14 cellular contexts compared by ENCODE assay signal in genomic region chr1:12121212-12122000, GRCh38. TPM values are rescaled to one million over a fixed set of nuclear protein-coding genes. Genes with fewer than 3 reads are reported as not detected.
DNase-seq lines count a peak whose midpoint lies in the region; ATAC-seq, FAIRE-seq and TF ChIP-seq lines count a peak whose summit lies in the region.
"Had no signal": no experiment of that assay in that cellular context is flagged by ENCODE, and none has a peak within 500 bp of the region (broad histone marks: within the 10 kb centered on the region; RNA-seq: fewer than 3 reads in every experiment).

No MANE protein-coding gene starts in this region.

- H3K36me3 ChIP-seq in esophagus muscularis mucosa (no peaks in the 10 kb centered on the region), spleen (no peaks in the 10 kb centered on the region)
- no peaks in the 10 kb centered on the region for H3K36me3 ChIP-seq in effector memory CD4-positive, alpha-beta T cell (ENCODE audit: control insufficient read depth, insufficient read depth, low read length)
- H3K36me3 ChIP-seq: colonic mucosa, tibial artery had no signal

- TF ChIP-seq CTCF in esophagus muscularis mucosa (IDR thresholded peaks at IDR 0.05) (no peak), spleen (IDR thresholded peaks at IDR 0.05 in 8 of 11, conservative IDR thresholded peaks at IDR 0.05 in 3 of 11) (no peak), D721Med (IDR thresholded peaks at IDR 0.05; ENCODE audit: insufficient read depth, missing control alignments) (no peak)

- no peak for TF ChIP-seq POLR2A in esophagus muscularis mucosa (IDR thresholded peaks at IDR 0.05; ENCODE audit: low read depth)
- no peak for TF ChIP-seq POLR2A in spleen (IDR thresholded peaks at IDR 0.05)

- H3K9me3 ChIP-seq in esophagus muscularis mucosa (no peaks in the 10 kb centered on the region), spleen (no peaks in the 10 kb centered on the region)
- no peaks in the 10 kb centered on the region for H3K9me3 ChIP-seq in effector memory CD4-positive, alpha-beta T cell (ENCODE audit: control insufficient read depth, low read length)
- H3K9me3 ChIP-seq: colonic mucosa, tibial artery had no signal

- FAIRE-seq in D721Med (lab: Jason Lieb, UNC), result no peak

- no peak overlapping the region for H3K4me3 ChIP-seq in esophagus muscularis mucosa
- H3K4me3 ChIP-seq in spleen, result no peak overlapping the region
- no peak overlapping the region for H3K4me3 ChIP-seq in effector memory CD4-positive, alpha-beta T cell (ENCODE audit: insufficient read depth, low read depth, low read length, poor library complexity, severe bottlenecking)
- H3K4me3 ChIP-seq: colonic mucosa, tibial artery had no signal

- H3K27ac ChIP-seq in esophagus muscularis mucosa (replicated peaks in 1 of 4) (peak overlapping the region in 3 of 4 donors; percentile 23 to 55 (median 39)), spleen (no peak overlapping the region)
- no peak overlapping the region for H3K27ac ChIP-seq in effector memory CD4-positive, alpha-beta T cell (ENCODE audit: insufficient read depth, low read length, poor library complexity, severe bottlenecking)
- H3K27ac ChIP-seq: 22Rv1, colonic mucosa, tibial artery had no signal

- H3K4me1 ChIP-seq in esophagus muscularis mucosa (peaks cover 16 to 29% (median 22%) of the 10 kb centered on the region in 4 donors), spleen (peaks cover 15 to 27% (median 19%) of the 10 kb centered on the region in 6 donors)
- H3K4me1 ChIP-seq in effector memory CD4-positive, alpha-beta T cell (ENCODE audit: control insufficient read depth, insufficient read depth, low read length, poor library complexity, severe bottlenecking), result peaks cover 23% of the 10 kb centered on the region
- H3K4me1 ChIP-seq: colonic mucosa, tibial artery had no signal

- 47% methylated on average over 9 of the region's 12 CpGs for WGBS in esophagus muscularis mucosa
- 76 to 84% (median 79%) methylated on average over 12 of the region's 12 CpGs for WGBS in spleen, 5 donors

- intact Hi-C loops in esophagus muscularis mucosa (cut with DNase I), result no loop called here
- intact Hi-C loops in spleen (cut with DNase I; ENCODE audit: low total_unique reads), result no loop called here

- DNase-seq in DMS 273 (lab: John Stamatoyannopoulos, UW; ENCODE audit: unreplicated experiment), result peak; percentile 50
- no peak for DNase-seq in DMS 273 treated with DMSO at 0.1 percent for 48 hours (lab: John Stamatoyannopoulos, UW)
- peak; percentile 55 for DNase-seq in M059J (ENCODE audit: low read depth)
- no peak for DNase-seq in esophagus muscularis mucosa (ENCODE audit: extremely low spot score)
- DNase-seq in spleen, result peak; percentile 30
- no peak for DNase-seq in effector memory CD4-positive, alpha-beta T cell
- DNase-seq in D721Med (ENCODE audit: insufficient read length, low spot score), result no peak
- DNase-seq: colonic mucosa, KG1, left cardiac atrium, NCI-H2081, tibial artery had no signal

- peaks cover 0 to 31% (median 0%) of the 10 kb centered on the region in 4 donors for H3K27me3 ChIP-seq in esophagus muscularis mucosa
- no peaks in the 10 kb centered on the region for H3K27me3 ChIP-seq in spleen (replicated peaks in 1 of 7)
- no peaks in the 10 kb centered on the region for H3K27me3 ChIP-seq in effector memory CD4-positive, alpha-beta T cell (replicated peaks; ENCODE audit: control insufficient read depth, insufficient read depth, low read length, poor library complexity, severe bottlenecking)
- H3K27me3 ChIP-seq: colonic mucosa had no signal

- ATAC-seq in GM21381 (IDR thresholded peaks at IDR 0.05; ENCODE audit: unreplicated experiment), result no peak
- ATAC-seq: left cardiac atrium had no signal

- no peak for TF ChIP-seq EP300 in esophagus muscularis mucosa (IDR thresholded peaks at IDR 0.05)

RNA-seq across cellular contexts. Expression of gene TNFRSF1B, which starts 45.4 kb away (rescaled TPM):
- 1.5 and 5.4 TPM in 2 replicates for total RNA-seq in M059J (2014; rRNA removed; shearing (Covaris generic))
- total RNA-seq in esophagus muscularis mucosa (10 to 100 TPM; 15.4 to 55.5 (median 32.4) TPM), spleen (100 to 1,000 TPM; 142 to 233 (median 183) TPM)
- 10 to 100 TPM; 28.5 to 63.2 (median 36.8) TPM for polyA plus RNA-seq in spleen

RNA-seq across cellular contexts. Expression of gene TNFRSF8, which starts 58.3 kb away (rescaled TPM):
- 0.47 TPM in 1 of 2 replicates, not detected in the other for total RNA-seq in M059J (2014; rRNA removed; shearing (Covaris generic))
- total RNA-seq in esophagus muscularis mucosa (1 to 10 TPM in 3 of 4 donors, under 1 TPM in 1; 0.83 to 2.8 (median 2.3) TPM), spleen (1 to 10 TPM; 1.3 to 7.6 (median 2.2) TPM)
- 1 to 10 TPM; 1.7 to 2.0 (median 1.9) TPM for polyA plus RNA-seq in spleen

Comparison
In these comparisons a context has a peak if more than half of its experiments do, and no peak if none do; other contexts are left out.
1. DNase-seq: peak in DMS 273 (single experiment), M059J (single experiment) and spleen (single experiment); none in DMS 273 treated with DMSO at 0.1 percent for 48 hours (single experiment), esophagus muscularis mucosa (single experiment), effector memory CD4-positive, alpha-beta T cell (0 of 3) and D721Med (single experiment).
2. H3K27ac ChIP-seq: peak in esophagus muscularis mucosa (3 of 4); none in spleen (0 of 8) and effector memory CD4-positive, alpha-beta T cell (single experiment).